ENCODE assay signal across 8 cellular contexts in the genomic region with DNA sequence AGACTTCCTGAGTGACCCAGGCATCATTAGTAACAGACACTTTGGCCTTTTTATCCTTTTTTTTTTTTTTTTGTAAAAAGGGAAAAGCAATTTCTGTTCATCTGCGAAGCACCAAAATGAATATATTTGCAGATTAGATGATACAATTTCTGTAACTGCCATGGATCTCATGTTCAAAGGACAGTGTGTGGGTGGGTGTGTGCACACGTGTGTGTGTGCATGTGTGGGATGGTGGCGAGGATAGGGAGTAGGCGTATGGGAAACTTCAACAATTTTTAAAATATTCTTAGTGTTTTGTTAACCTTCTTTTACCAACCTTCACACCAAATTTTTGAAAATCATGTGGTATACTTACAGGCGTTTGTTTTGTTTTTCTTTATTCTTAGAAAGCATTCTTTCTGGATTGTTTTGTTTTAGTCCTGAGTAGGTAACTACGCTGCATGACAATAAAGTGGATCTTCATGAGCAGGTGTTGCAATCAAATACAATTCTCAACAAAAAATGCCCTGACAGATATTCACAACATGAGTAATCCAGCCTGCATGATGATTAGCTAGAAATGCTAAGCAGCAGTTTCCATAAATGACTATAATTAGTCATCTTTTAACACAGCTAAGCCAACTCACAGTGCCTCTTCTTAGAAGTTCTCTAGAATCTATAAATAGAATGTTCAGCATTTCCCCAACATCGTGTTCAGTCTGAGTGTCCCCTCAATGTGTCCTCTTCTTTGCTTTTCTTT. TPM values are rescaled to one million over a fixed set of nuclear protein-coding genes. Genes with fewer than 3 reads are reported as not detected.
DNase-seq lines count a peak whose midpoint lies in the region; ATAC-seq and TF ChIP-seq lines count a peak whose summit lies in the region.

No MANE protein-coding gene starts in this region.

- no TSS peak for BruUV-seq in MCF 10A (replicated peaks; lab: Mats Ljungman, UMichigan)

- no peak overlapping the region for H2AFZ ChIP-seq in smooth muscle cell (ENCODE audit: low read depth)

- peaks cover 16% of the 10 kb centered on the region for H3K4me1 ChIP-seq in smooth muscle cell (ENCODE audit: low read depth)

- ATAC-seq in GM18873 (IDR thresholded peaks at IDR 0.05; ENCODE audit: low FRiP score, unreplicated experiment) (peak; percentile 65), HG03457 (IDR thresholded peaks at IDR 0.05; ENCODE audit: unreplicated experiment) (peak; percentile 70)

- no peaks in the 10 kb centered on the region for H3K27me3 ChIP-seq in smooth muscle cell (ENCODE audit: low read depth)

- peak overlapping the region; percentile 52 for H3K9ac ChIP-seq in smooth muscle cell (ENCODE audit: low read depth)

- H3K4me3 Mint-ChIP-seq in MCF 10A (ENCODE audit: unreplicated experiment), result no peak overlapping the region

- H3K4me1 Mint-ChIP-seq in MCF 10A (ENCODE audit: insufficient read depth, unreplicated experiment), result peaks cover 14% of the 10 kb centered on the region

- peaks cover 18% of the 10 kb centered on the region for H3F3A ChIP-seq in smooth muscle cell (ENCODE audit: low read depth)

- CTCF ChIA-PET in MCF 10A (lab: Yijun Ruan, JAX), result interaction anchor here (0.7 to 10.5 kb wide), 6 partner anchors 19 to 476 kb away, joined by 3 to 172 read pairs (median 12); no protein-coding TSS in a partner anchor

- 46% methylated on average over 7 of the region's 7 CpGs for WGBS in smooth muscle cell (ENCODE audit: low lambda C conversion rate)

- H3K79me2 ChIP-seq in smooth muscle cell (ENCODE audit: low read depth), result no peaks in the 10 kb centered on the region

- POLR2A ChIA-PET in MCF 10A (lab: Yijun Ruan, JAX), result interaction anchor here (0.7 to 2.1 kb wide), 7 partner anchors 13 to 730 kb away, joined by 3 to 6 read pairs (median 3); a partner anchor contains a TSS

- intact Hi-C loops in MCF 10A (cut with micrococcal nuclease), result no loop called here

- no peaks in the 10 kb centered on the region for H3K36me3 Mint-ChIP-seq in MCF 10A (ENCODE audit: insufficient read depth, unreplicated experiment)

- H3K27ac ChIP-seq in smooth muscle cell (ENCODE audit: low read depth), result peak overlapping the region; percentile 73

- no peaks in the 10 kb centered on the region for H3K9me3 ChIP-seq in smooth muscle cell (replicated peaks; ENCODE audit: low read depth)

- H3K4me2 ChIP-seq in smooth muscle cell, result peak overlapping the region; percentile 68

- DNase-seq in AG08396 (ENCODE audit: low spot score) (peak; percentile 39), MCF 10A (ENCODE audit: unreplicated experiment) (peak; percentile 71), smooth muscle cell (lab: John Stamatoyannopoulos, UW; ENCODE audit: unreplicated experiment) (no peak), cerebellar nuclear complex (lab: John Stamatoyannopoulos, UW) (no peak), activated gamma-delta T cell (lab: John Stamatoyannopoulos, UW) (no peak), amygdala (lab: John Stamatoyannopoulos, UW) (no peak)

- H3K27me3 Mint-ChIP-seq in MCF 10A (ENCODE audit: insufficient read depth, unreplicated experiment), result peaks cover 26% of the 10 kb centered on the region

- TF ChIP-seq CTCF in MCF 10A (IDR thresholded peaks at IDR 0.05; ENCODE audit: unreplicated experiment) (no peak), smooth muscle cell (IDR thresholded peaks at IDR 0.05; ENCODE audit: borderline replicate concordance, insufficient read depth, poor library complexity, severe bottlenecking) (no peak)

- no peak overlapping the region for H3K27ac Mint-ChIP-seq in MCF 10A (ENCODE audit: low read depth, unreplicated experiment)

- H4K20me1 ChIP-seq in smooth muscle cell (ENCODE audit: low read depth), result no peaks in the 10 kb centered on the region

- H3K9me3 Mint-ChIP-seq in MCF 10A (ENCODE audit: unreplicated experiment), result no peaks in the 10 kb centered on the region

- H3K36me3 ChIP-seq in smooth muscle cell (ENCODE audit: low read depth), result no peaks in the 10 kb centered on the region

- no peak overlapping the region for H3K4me3 ChIP-seq in smooth muscle cell

RNA-seq across cellular contexts. Expression of a gene that starts 53.5 kb away (rescaled TPM):
- total RNA-seq in MCF 10A (2022) (2.9 and 3.2 TPM in 2 replicates), smooth muscle cell (4.3 and 5.6 TPM in 2 replicates)
- polyA plus RNA-seq in smooth muscle cell, result 3.6 and 5.0 TPM in 2 replicates

Comparison
In these comparisons a context has a peak if more than half of its experiments do, and no peak if none do; other contexts are left out.
1. DNase-seq: peak in AG08396 (single experiment) and MCF 10A (single experiment); none in smooth muscle cell (single experiment), cerebellar nuclear complex (0 of 2), activated gamma-delta T cell (single experiment) and amygdala (0 of 56).